ENCODE assay signal across 13 cellular contexts in the genomic region with DNA sequence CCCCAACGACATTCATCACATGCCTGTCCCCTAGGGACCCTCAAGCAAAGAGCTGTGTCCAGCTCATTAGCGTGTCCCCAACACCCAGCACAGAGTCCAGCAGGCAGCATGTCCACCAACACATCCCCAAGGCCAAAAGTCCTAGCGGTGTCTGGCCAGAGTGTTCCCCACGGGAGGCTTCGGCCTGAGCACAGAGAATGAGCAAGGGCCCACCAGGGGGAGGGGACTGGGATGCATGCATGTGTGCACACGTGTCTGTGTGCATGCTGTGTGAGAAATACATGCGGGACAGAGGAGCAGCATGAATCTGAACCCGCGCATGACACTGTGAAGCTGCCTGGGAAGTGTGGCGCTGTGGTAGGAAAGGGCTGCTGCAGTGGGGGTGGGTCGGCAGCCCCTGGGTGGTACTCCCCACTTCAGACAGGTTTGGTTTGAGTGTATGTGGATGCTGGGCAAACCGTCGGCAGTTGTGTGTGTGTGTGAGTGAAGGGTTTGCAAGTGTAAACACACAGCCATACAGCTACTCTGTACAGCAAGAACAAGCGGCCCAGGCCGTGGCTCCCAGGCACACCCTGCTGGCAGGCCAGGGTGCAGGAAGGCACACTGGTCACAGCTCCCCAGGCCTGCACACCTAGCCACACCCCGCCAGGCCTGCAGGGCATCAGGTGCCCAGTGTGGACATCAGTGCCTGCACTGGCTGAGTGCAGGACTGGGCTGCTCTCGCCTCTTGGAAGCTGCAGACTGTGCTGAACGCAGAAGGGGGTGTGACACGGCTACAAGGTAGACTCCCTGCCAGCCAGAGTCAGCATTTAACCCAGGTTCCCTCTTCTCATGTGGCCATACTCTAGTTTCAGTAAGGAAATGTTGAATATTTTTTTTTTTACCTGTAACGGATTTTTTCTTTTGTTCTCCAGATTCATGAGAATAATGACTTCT. TPM values are rescaled to one million over a fixed set of nuclear protein-coding genes. Genes with fewer than 3 reads are reported as not detected.
DNase-seq lines count a peak whose midpoint lies in the region; ATAC-seq and TF ChIP-seq lines count a peak whose summit lies in the region.
"Had no signal": no experiment of that assay in that cellular context is flagged by ENCODE, and none has a peak within 500 bp of the region (broad histone marks: within the 10 kb centered on the region; RNA-seq: fewer than 3 reads in every experiment).

No MANE protein-coding gene starts in this region.

- CTCF ChIA-PET in MCF 10A (lab: Yijun Ruan, JAX) = interaction anchor here (0.6 to 2.1 kb wide), 13 partner anchors 14 to 1884 kb away, joined by 3 to 5 read pairs (median 3); no protein-coding TSS in a partner anchor

- H3K36me3 ChIP-seq in breast epithelium (peaks cover 8% of the 10 kb centered on the region), NT2/D1 (ENCODE audit: insufficient read depth, insufficient read length, low read length) (peaks cover 51% of the 10 kb centered on the region), tibial artery (peaks cover 69 to 90% (median 89%) of the 10 kb centered on the region in 3 donors)

- H3K36me3 Mint-ChIP-seq in MCF 10A (ENCODE audit: insufficient read depth, unreplicated experiment) = peaks cover 67% of the 10 kb centered on the region

- H3K27me3 ChIP-seq in breast epithelium (no peaks in the 10 kb centered on the region), NT2/D1 (ENCODE audit: insufficient read depth, insufficient read length) (no peaks in the 10 kb centered on the region), tibial artery (no peaks in the 10 kb centered on the region)

- DNase-seq in MCF 10A (ENCODE audit: unreplicated experiment) (peak; percentile 42), breast epithelium (ENCODE audit: low spot score in 2 of 2) (no peak), NT2/D1 (ENCODE audit: low read depth, low spot score) (no peak), tibial artery (no peak)
- no peak for DNase-seq in stimulated activated naive CD8-positive, alpha-beta T cell treated with anti-CD3 and anti-CD28 coated beads, Interleukin-15, amount 100 ng/mL, for 72 hours
- DNase-seq: activated T-cell treated with anti-CD3 and anti-CD28 coated beads, Interleukin-2, amount 50 U/mL, for 72 hours; C1 segment of cervical spinal cord; kidney glomerular epithelial cell; NCI-H1694; occipital lobe had no signal

- peak overlapping the region; percentile 42 for H3K9ac ChIP-seq in NT2/D1 (ENCODE audit: insufficient read length, low read depth)

- intact Hi-C loops in MCF 10A (cut with micrococcal nuclease) (loop anchor here (5.0 kb wide), 1 partner anchor 83 kb away; no protein-coding TSS in a partner anchor), breast epithelium (cut with DNase I; ENCODE audit: low total_unique reads) (loop anchor here (5.0 kb wide), 1 partner anchor 63 kb away; the partner anchor contains the start of gene TRAF3IP1), tibial artery (cut with DNase I; ENCODE audit: low total_unique reads) (no loop called here)

- H3K4me1 ChIP-seq in breast epithelium (peaks cover 0 to 8% of the 10 kb centered on the region in 2 donors), NT2/D1 (ENCODE audit: insufficient read depth, insufficient read length) (peaks cover 14% of the 10 kb centered on the region), tibial artery (peaks cover 0 to 19% (median 9%) of the 10 kb centered on the region in 4 donors)

- no peaks in the 10 kb centered on the region for H3K9me3 Mint-ChIP-seq in MCF 10A (ENCODE audit: unreplicated experiment)
- H3K9me3 Mint-ChIP-seq in stimulated activated naive CD8-positive, alpha-beta T cell treated with anti-CD3 and anti-CD28 coated beads, Interleukin-15, amount 100 ng/mL, for 72 hours = no peaks in the 10 kb centered on the region
- H3K9me3 Mint-ChIP-seq: activated T-cell treated with anti-CD3 and anti-CD28 coated beads, Interleukin-2, amount 50 U/mL, for 72 hours had no signal

- H3K9me3 ChIP-seq in breast epithelium (no peaks in the 10 kb centered on the region), NT2/D1 (ENCODE audit: insufficient read depth, low read length) (no peaks in the 10 kb centered on the region), tibial artery (no peaks in the 10 kb centered on the region)

- H3K27ac Mint-ChIP-seq in MCF 10A (ENCODE audit: low read depth, unreplicated experiment) = no peak overlapping the region
- peak overlapping the region; percentile 14 to 61 for H3K27ac Mint-ChIP-seq in stimulated activated naive CD8-positive, alpha-beta T cell treated with anti-CD3 and anti-CD28 coated beads, Interleukin-15, amount 100 ng/mL, for 72 hours
- H3K27ac Mint-ChIP-seq: activated T-cell treated with anti-CD3 and anti-CD28 coated beads, Interleukin-2, amount 50 U/mL, for 72 hours had no signal

- POLR2A ChIA-PET in MCF 10A (lab: Yijun Ruan, JAX) = interaction anchor here (0.6 to 1.2 kb wide), 5 partner anchors 27 to 293 kb away, joined by 3 read pairs; partner anchors contain the start of gene UBE2F

- H3K4me1 Mint-ChIP-seq in MCF 10A (ENCODE audit: insufficient read depth, unreplicated experiment) = peaks cover 9% of the 10 kb centered on the region
- H3K4me1 Mint-ChIP-seq in stimulated activated naive CD8-positive, alpha-beta T cell treated with anti-CD3 and anti-CD28 coated beads, Interleukin-15, amount 100 ng/mL, for 72 hours = peaks cover 7% of the 10 kb centered on the region

- H3K4me3 ChIP-seq in breast epithelium (no peak overlapping the region), NT2/D1 (ENCODE audit: insufficient read length, low read depth) (no peak overlapping the region), tibial artery (no peak overlapping the region)

- TF ChIP-seq CTCF in MCF 10A (IDR thresholded peaks at IDR 0.05; ENCODE audit: unreplicated experiment) = no peak
- no peak for TF ChIP-seq CTCF in breast epithelium (IDR thresholded peaks at IDR 0.05)
- no peak for TF ChIP-seq CTCF in tibial artery (IDR thresholded peaks at IDR 0.05)

- TF ChIP-seq POLR2A in breast epithelium (IDR thresholded peaks at IDR 0.05) = no peak

- H3K4me3 Mint-ChIP-seq in MCF 10A (ENCODE audit: unreplicated experiment) = no peak overlapping the region
- H3K4me3 Mint-ChIP-seq in stimulated activated naive CD8-positive, alpha-beta T cell treated with anti-CD3 and anti-CD28 coated beads, Interleukin-15, amount 100 ng/mL, for 72 hours = no peak overlapping the region
- H3K4me3 Mint-ChIP-seq: activated T-cell treated with anti-CD3 and anti-CD28 coated beads, Interleukin-2, amount 50 U/mL, for 72 hours had no signal

- no TSS peak for BruUV-seq in MCF 10A (replicated peaks; lab: Mats Ljungman, UMichigan)

- H3K27ac ChIP-seq in breast epithelium (no peak overlapping the region), tibial artery (no peak overlapping the region)

- H3K27me3 Mint-ChIP-seq in MCF 10A (ENCODE audit: insufficient read depth, unreplicated experiment) = no peaks in the 10 kb centered on the region
- H3K27me3 Mint-ChIP-seq in stimulated activated naive CD8-positive, alpha-beta T cell treated with anti-CD3 and anti-CD28 coated beads, Interleukin-15, amount 100 ng/mL, for 72 hours = no peaks in the 10 kb centered on the region

- ATAC-seq in esophagus mucosa = peak; percentile 44
- ATAC-seq in stimulated activated naive CD8-positive, alpha-beta T cell treated with anti-CD3 and anti-CD28 coated beads, Interleukin-15, amount 100 ng/mL, for 72 hours = no peak
- ATAC-seq in GM19455 (IDR thresholded peaks at IDR 0.05; ENCODE audit: unreplicated experiment) = no peak
- ATAC-seq in HG03135 (IDR thresholded peaks at IDR 0.05; ENCODE audit: unreplicated experiment) = no peak
- ATAC-seq: activated T-cell treated with anti-CD3 and anti-CD28 coated beads, Interleukin-2, amount 50 U/mL, for 72 hours had no signal

RNA-seq across cellular contexts. Expression of gene HES6, which starts 19.5 kb away (rescaled TPM):
- total RNA-seq in MCF 10A (2022) = 16.8 and 19.7 TPM in 2 replicates
- total RNA-seq in breast epithelium = 1 to 10 TPM; 4.0 to 5.6 (median 4.7) TPM
- total RNA-seq in esophagus mucosa = 2.2 TPM

RNA-seq across cellular contexts. Expression of gene PER2, which starts 29.1 kb away (rescaled TPM):
- total RNA-seq in MCF 10A (2022) (8.9 and 13.8 TPM in 2 replicates), breast epithelium (10 to 100 TPM; 14.1 to 29.7 (median 16.1) TPM), esophagus mucosa (18.7 TPM)

RNA-seq across cellular contexts. Expression of gene ILKAP, which starts 55.9 kb away (rescaled TPM):
- total RNA-seq in MCF 10A (2022) (57.2 and 59.6 TPM in 2 replicates), breast epithelium (10 to 100 TPM; 31.4 to 43.9 (median 38.3) TPM), esophagus mucosa (29.5 TPM)
